ENCODE assay signal across 21 cellular contexts in genomic region chr22:41146573-41146972, GRCh38.
"Had no signal": no experiment of that assay in that cellular context is flagged by ENCODE, and none has a peak within 500 bp of the region (broad histone marks: within the 10 kb centered on the region; RNA-seq: fewer than 3 reads in every experiment).

No MANE protein-coding gene starts in this region.

- H3K4me1 Mint-ChIP-seq: activated naive CD4-positive, alpha-beta T cell treated with anti-CD3 and anti-CD28 coated beads, Interleukin-2, amount 10 ng/mL, durations not matched to agents 7 days and 5 days; activated naive CD8-positive, alpha-beta T cell treated with anti-CD3 and anti-CD28 coated beads, Interleukin-2, amount 50 U/mL, for 24 hours; mesothelial cell of epicardium had no signal

- H3K27me3 ChIP-seq: esophagus muscularis mucosa, neutrophil, pancreas had no signal

- H3K4me1 ChIP-seq: esophagus muscularis mucosa, lower lobe of right lung, pancreas had no signal

- ATAC-seq: activated naive CD8-positive, alpha-beta T cell treated with anti-CD3 and anti-CD28 coated beads, Interleukin-2, amount 50 U/mL, for 24 hours; lower lobe of right lung; natural killer cell treated with Interleukin-12 subunit alpha and Interleukin-12 subunit beta and Interleukin-15 and Interleukin-18, amount 100 ng/mL, for 72 hours; pancreas had no signal

- H3K4me3 Mint-ChIP-seq: activated naive CD4-positive, alpha-beta T cell treated with anti-CD3 and anti-CD28 coated beads, Interleukin-2, amount 10 ng/mL, durations not matched to agents 7 days and 5 days; activated naive CD8-positive, alpha-beta T cell treated with anti-CD3 and anti-CD28 coated beads, Interleukin-2, amount 50 U/mL, for 24 hours; central memory CD8-positive, alpha-beta T cell; mesothelial cell of epicardium; natural killer cell treated with Interleukin-12 subunit alpha and Interleukin-12 subunit beta and Interleukin-15 and Interleukin-18, amount 100 ng/mL, for 72 hours had no signal

- H3K4me3 ChIP-seq: esophagus muscularis mucosa, lower lobe of right lung, pancreas had no signal

- H3K27ac Mint-ChIP-seq: activated naive CD4-positive, alpha-beta T cell treated with anti-CD3 and anti-CD28 coated beads, Interleukin-2, amount 10 ng/mL, durations not matched to agents 7 days and 5 days; activated naive CD8-positive, alpha-beta T cell treated with anti-CD3 and anti-CD28 coated beads, Interleukin-2, amount 50 U/mL, for 24 hours; mesothelial cell of epicardium; natural killer cell treated with Interleukin-12 subunit alpha and Interleukin-12 subunit beta and Interleukin-15 and Interleukin-18, amount 100 ng/mL, for 72 hours had no signal

- H3K9me3 Mint-ChIP-seq: activated naive CD4-positive, alpha-beta T cell treated with anti-CD3 and anti-CD28 coated beads, Interleukin-2, amount 10 ng/mL, durations not matched to agents 7 days and 5 days; activated naive CD8-positive, alpha-beta T cell treated with anti-CD3 and anti-CD28 coated beads, Interleukin-2, amount 50 U/mL, for 24 hours; central memory CD8-positive, alpha-beta T cell; mesothelial cell of epicardium; natural killer cell treated with Interleukin-12 subunit alpha and Interleukin-12 subunit beta and Interleukin-15 and Interleukin-18, amount 100 ng/mL, for 72 hours had no signal

- H3K27me3 Mint-ChIP-seq: activated naive CD4-positive, alpha-beta T cell treated with anti-CD3 and anti-CD28 coated beads, Interleukin-2, amount 10 ng/mL, durations not matched to agents 7 days and 5 days; activated naive CD8-positive, alpha-beta T cell treated with anti-CD3 and anti-CD28 coated beads, Interleukin-2, amount 50 U/mL, for 24 hours; central memory CD8-positive, alpha-beta T cell; natural killer cell treated with Interleukin-12 subunit alpha and Interleukin-12 subunit beta and Interleukin-15 and Interleukin-18, amount 100 ng/mL, for 72 hours had no signal

- H3K27ac ChIP-seq: esophagus muscularis mucosa, lower lobe of right lung, neutrophil, pancreas had no signal

- DNase-seq: activated CD4-positive, alpha-beta T cell treated with anti-CD3 and anti-CD28 coated beads, Interleukin-2, amount 50 U/mL, for 1 hour; activated CD4-positive, CD25-positive, alpha-beta regulatory T cell; activated CD8-positive, alpha-beta memory T cell treated with anti-CD3 and anti-CD28 coated beads for 24 hours; activated CD8-positive, alpha-beta memory T cell treated with anti-CD3 and anti-CD28 coated beads, Interleukin-2, amount 50 U/mL, for 48 hours; activated effector memory CD4-positive, alpha-beta T cell treated with Interleukin-2 at 50 U/mL for 16 hours; activated naive CD4-positive, alpha-beta T cell treated with anti-CD3 and anti-CD28 coated beads, Interleukin-2, amount 10 ng/mL, durations not matched to agents 7 days and 5 days; activated naive CD8-positive, alpha-beta T cell treated with anti-CD3 and anti-CD28 coated beads, Interleukin-2, amount 50 U/mL, for 24 hours; activated T-cell treated with anti-CD3 and anti-CD28 coated beads, Interleukin-2, amount 50 U/mL, for 48 hours; aorta; cortex of kidney; hypothalamus; lower lobe of right lung; pancreas; retina; stimulated activated naive CD4-positive, alpha-beta T cell; T1000 had no signal
